Comparison of ENCODE assay signal across 8 cellular contexts in genomic region chr5:34930870-34931269, GRCh38. TPM values are rescaled to one million over a fixed set of nuclear protein-coding genes. Genes with fewer than 3 reads are reported as not detected.
DNase-seq lines count a peak whose midpoint lies in the region; ATAC-seq and TF ChIP-seq lines count a peak whose summit lies in the region.

No MANE protein-coding gene starts in this region.

- H3K36me3 ChIP-seq in HCT116 (ENCODE audit: control insufficient read depth in 1 of 2, insufficient read depth in 2 of 2, low read length in 2 of 2) (peaks cover 11 to 13% of the 10 kb centered on the region in 2 experiments), hepatocyte (replicated peaks; ENCODE audit: insufficient read depth, low read depth) (no peaks in the 10 kb centered on the region)

- H3K4me2 ChIP-seq in HCT116 (ENCODE audit: low read length) (peak overlapping the region; percentile 80), hepatocyte (peak overlapping the region; percentile 84)

- DNase-seq in HCT116 (ENCODE audit: low read depth, low spot score) = no peak
- DNase-seq in activated CD4-positive, alpha-beta memory T cell treated with anti-CD3 and anti-CD28 coated beads for 36 hours = no peak
- no peak for DNase-seq in hepatocyte (ENCODE audit: low spot score)
- DNase-seq in NCI-H82 (lab: John Stamatoyannopoulos, UW) = no peak
- DNase-seq in hepatic stellate cell (ENCODE audit: low spot score) = no peak

- 68% methylated on average over 4 of the region's 4 CpGs for WGBS in hepatocyte (ENCODE audit: low lambda C conversion rate, missing lambda C conversion rate)

- RAD21 ChIA-PET in HCT116 (lab: Charles Lee; ENCODE audit: low non-redundant PET in 1 of 2, low total read pairs in 2 of 2, uncharacterized antibody in 2 of 2, unreplicated experiment in 2 of 2) = no interaction called here

- intact Hi-C loops in HCT116 (cut with micrococcal nuclease) = no loop called here
- intact Hi-C loops in activated CD4-positive, alpha-beta memory T cell treated with anti-CD3 and anti-CD28 coated beads for 36 hours (cut with micrococcal nuclease) = no loop called here

- peaks cover 5% of the 10 kb centered on the region for H4K20me1 ChIP-seq in HCT116 (ENCODE audit: insufficient read depth)
- H4K20me1 ChIP-seq in hepatocyte (ENCODE audit: insufficient read depth, poor library complexity, severe bottlenecking) = peaks cover 9% of the 10 kb centered on the region

- H2AFZ ChIP-seq in HCT116 (ENCODE audit: low read depth, low read length, poor library complexity, severe bottlenecking) = no peak overlapping the region
- H2AFZ ChIP-seq in hepatocyte = peak overlapping the region; percentile 46

- no peaks in the 10 kb centered on the region for H3K27me3 ChIP-seq in HCT116 (ENCODE audit: insufficient read depth, low read length)
- no peaks in the 10 kb centered on the region for H3K27me3 ChIP-seq in hepatocyte

- H3K36me3 Mint-ChIP-seq in activated CD4-positive, alpha-beta memory T cell treated with anti-CD3 and anti-CD28 coated beads for 36 hours = peaks cover 21% of the 10 kb centered on the region

- H3K9me3 ChIP-seq in HCT116 (ENCODE audit: control insufficient read depth in 1 of 2, insufficient read depth in 1 of 2, low read depth in 1 of 2, low read length in 2 of 2) = no peaks in the 10 kb centered on the region
- no peaks in the 10 kb centered on the region for H3K9me3 ChIP-seq in hepatocyte (ENCODE audit: low read depth)

- H3K4me1 Mint-ChIP-seq in activated CD4-positive, alpha-beta memory T cell treated with anti-CD3 and anti-CD28 coated beads for 36 hours (ENCODE audit: low read depth) = peaks cover 27% of the 10 kb centered on the region

- H3K9me3 Mint-ChIP-seq in activated CD4-positive, alpha-beta memory T cell treated with anti-CD3 and anti-CD28 coated beads for 36 hours = no peaks in the 10 kb centered on the region

- H3K4me1 ChIP-seq in HCT116 (ENCODE audit: control insufficient read depth in 1 of 2, insufficient read depth in 2 of 2, low read length in 2 of 2) (peaks cover 11 to 24% of the 10 kb centered on the region in 2 experiments; a peak in 3 of 4 replicates), hepatocyte (ENCODE audit: insufficient read depth) (peaks cover 13% of the 10 kb centered on the region)

- TSS peak; percentile 63 for BruUV-seq in HCT116 (replicated peaks; lab: Mats Ljungman, UMichigan)

- no peaks in the 10 kb centered on the region for H3K27me3 Mint-ChIP-seq in activated CD4-positive, alpha-beta memory T cell treated with anti-CD3 and anti-CD28 coated beads for 36 hours

- no peak for TF ChIP-seq RAD21 in HCT116 (IDR thresholded peaks at IDR 0.05; ENCODE audit: low read depth)

- CTCF ChIA-PET in HCT116 (lab: Charles Lee) = no interaction called here
- CTCF ChIA-PET in activated CD4-positive, alpha-beta memory T cell treated with anti-CD3 and anti-CD28 coated beads for 36 hours (lab: Charles Lee) = interaction anchor here (1.4 to 3.1 kb wide), 3 partner anchors 14 to 408 kb away, joined by 3 to 37 read pairs (median 9); partner anchors contain the start of genes BRIX1 and RAD1

- H3K27ac Mint-ChIP-seq in activated CD4-positive, alpha-beta memory T cell treated with anti-CD3 and anti-CD28 coated beads for 36 hours = peak overlapping the region; percentile 93

- peaks cover 66% of the 10 kb centered on the region for H3K79me2 ChIP-seq in HCT116 (ENCODE audit: insufficient read depth, low read length)
- peaks cover 57% of the 10 kb centered on the region for H3K79me2 ChIP-seq in hepatocyte

- TF ChIP-seq POLR2A in HCT116 (IDR thresholded peaks at IDR 0.05; ENCODE audit: borderline replicate concordance, extremely low read depth, insufficient read depth, insufficient read length) = no peak

- TF ChIP-seq CTCF in HCT116 (IDR thresholded peaks at IDR 0.05 in 2 of 3, conservative IDR thresholded peaks at IDR 0.05 in 1 of 3; ENCODE audit: borderline replicate concordance in 1 of 3, insufficient read depth in 1 of 3, low read depth in 2 of 3, low read length in 2 of 3) (no peak), hepatocyte (IDR thresholded peaks at IDR 0.05; ENCODE audit: poor library complexity) (no peak)

- no peaks in the 10 kb centered on the region for H3K9me2 ChIP-seq in HCT116 (ENCODE audit: insufficient read depth)
- no peaks in the 10 kb centered on the region for H3K9me2 ChIP-seq in hepatocyte (replicated peaks; ENCODE audit: insufficient read depth)

- peak overlapping the region; percentile 97 for H3K4me3 Mint-ChIP-seq in activated CD4-positive, alpha-beta memory T cell treated with anti-CD3 and anti-CD28 coated beads for 36 hours

- peak overlapping the region; percentile 88; the same call in 1 of the 2 replicates for H3K27ac ChIP-seq in HCT116 (ENCODE audit: low read depth, low read length)
- peak overlapping the region; percentile 99 for H3K27ac ChIP-seq in hepatocyte
- peak overlapping the region in 5 of 21 experiments; percentile 90 to 96 (median 92) for H3K27ac ChIP-seq in skin epidermis

- POLR2A ChIA-PET in HCT116 (lab: Charles Lee) = interaction anchor here (2.3 kb wide), 1 partner anchor 16 kb away, joined by 26 read pairs; the partner anchor contains the start of genes BRIX1 and RAD1
- POLR2A ChIA-PET in activated CD4-positive, alpha-beta memory T cell treated with anti-CD3 and anti-CD28 coated beads for 36 hours (lab: Charles Lee) = interaction anchor here (1.0 to 2.5 kb wide), 3 partner anchors 8 to 275 kb away, joined by 3 to 77 read pairs (median 4); partner anchors contain the start of genes BRIX1, RAD1 and RAI14

- ATAC-seq in HCT116 (no peak), HG02870 (IDR thresholded peaks at IDR 0.05; ENCODE audit: unreplicated experiment) (no peak), HG02885 (IDR thresholded peaks at IDR 0.05; ENCODE audit: poor library complexity, unreplicated experiment) (no peak)

- H3K9ac ChIP-seq in HCT116 (ENCODE audit: low read length) = peak overlapping the region; percentile 92

- H3K4me3 ChIP-seq in HCT116 (replicated peaks in 1 of 2; ENCODE audit: low read depth in 1 of 2, low read length in 2 of 2) (peak overlapping the region; percentile 90 to 93), hepatocyte (peak overlapping the region; percentile 64), skin epidermis (peak overlapping the region in 5 of 7 experiments; percentile 65 to 96 (median 85))

TF ChIP-seq in HCT116, 20 proteins besides CTCF, POLR2A, EP300 and RAD21 (continues in another document):
- TF ChIP-seq REST (IDR thresholded peaks at IDR 0.05; ENCODE audit: low read depth) (no peak), SRF (IDR thresholded peaks at IDR 0.05; ENCODE audit: low read depth) (no peak), ELF1 (IDR thresholded peaks at IDR 0.05; ENCODE audit: borderline replicate concordance, low read depth) (no peak), EZH2phosphoT487 (IDR thresholded peaks at IDR 0.05; ENCODE audit: borderline replicate concordance) (no peak), CEBPB (IDR thresholded peaks at IDR 0.05; ENCODE audit: low read depth) (no peak), TCF7L2 (IDR thresholded peaks at IDR 0.05; ENCODE audit: borderline replicate concordance, extremely low read depth, insufficient read depth, insufficient read length) (no peak), SP1 (IDR thresholded peaks at IDR 0.05; ENCODE audit: low read depth) (no peak), YY1 (IDR thresholded peaks at IDR 0.05; ENCODE audit: extremely low read depth, insufficient replicate concordance, low read depth, low read length) (no peak)

RNA-seq across cellular contexts. Expression of gene DNAJC21, which starts 1.5 kb away (rescaled TPM):
- 34.7 TPM for total RNA-seq in HCT116 (2021; ENCODE audit: unreplicated experiment)
- polyA plus RNA-seq in HCT116 (2012) = 21.4 and 24.7 TPM in 2 replicates
- 10 to 100 TPM; 60.3 to 62.3 TPM for total RNA-seq in activated CD4-positive, alpha-beta memory T cell treated with anti-CD3 and anti-CD28 coated beads for 36 hours
- total RNA-seq in hepatocyte = 37.3 and 39.5 TPM in 2 replicates
- 29.1 and 40.0 TPM in 2 replicates for polyA plus RNA-seq in hepatocyte

RNA-seq across cellular contexts. Expression of gene BRIX1, which starts 15.4 kb away (rescaled TPM):
- total RNA-seq in HCT116 (2021; ENCODE audit: unreplicated experiment) = 76.4 TPM
- polyA plus RNA-seq in HCT116 (2012) = 14.4 and 22.8 TPM in 2 replicates
- total RNA-seq in activated CD4-positive, alpha-beta memory T cell treated with anti-CD3 and anti-CD28 coated beads for 36 hours = 10 to 100 TPM; 67.4 to 71.4 TPM
- total RNA-seq in hepatocyte = 27.5 and 28.7 TPM in 2 replicates
- polyA plus RNA-seq in hepatocyte = 25.3 and 28.6 TPM in 2 replicates

RNA-seq across cellular contexts. Expression of gene RAD1, which starts 15.6 kb away (rescaled TPM):
- total RNA-seq in HCT116 (2021; ENCODE audit: unreplicated experiment) = 24.8 TPM
- 21.6 and 26.3 TPM in 2 replicates for polyA plus RNA-seq in HCT116 (2012)
- 10 to 100 TPM; 36.2 to 38.3 TPM for total RNA-seq in activated CD4-positive, alpha-beta memory T cell treated with anti-CD3 and anti-CD28 coated beads for 36 hours
- total RNA-seq in hepatocyte = 18.5 and 33.2 TPM in 2 replicates
- 24.2 and 25.2 TPM in 2 replicates for polyA plus RNA-seq in hepatocyte
